Comparison of ENCODE assay signal across 15 cellular contexts in genomic region chr3:9405756-9406155, GRCh38. TPM values are rescaled to one million over a fixed set of nuclear protein-coding genes. Genes with fewer than 3 reads are reported as not detected.
DNase-seq lines count a peak whose midpoint lies in the region; ATAC-seq and TF ChIP-seq lines count a peak whose summit lies in the region.
"Had no signal": no experiment of that assay in that cellular context is flagged by ENCODE, and none has a peak within 500 bp of the region (broad histone marks: within the 10 kb centered on the region; RNA-seq: fewer than 3 reads in every experiment).

No MANE protein-coding gene starts in this region.

- no TSS peak for BruUV-seq in Calu3 (replicated peaks; lab: Mats Ljungman, UMichigan)
- BruUV-seq in Panc1 (replicated peaks; lab: Mats Ljungman, UMichigan): no TSS peak

- H3K9ac ChIP-seq in trophoblast cell (ENCODE audit: low read length): no peak overlapping the region

- peaks cover 35% of the 10 kb centered on the region for H3K4me1 Mint-ChIP-seq in Calu3 (ENCODE audit: low read depth, unreplicated experiment)

- H2BK5ac ChIP-seq in trophoblast cell (ENCODE audit: low read depth, low read length, poor library complexity): no peak overlapping the region

- POLR2A ChIA-PET in Panc1 (lab: Charles Lee): interaction anchor here (1.2 kb wide), 1 partner anchor 43 kb away, joined by 3 read pairs; the partner anchor contains the start of gene THUMPD3
- POLR2A ChIA-PET in RWPE1 (lab: Yijun Ruan, JAX; ENCODE audit: low non-redundant PET): no interaction called here

- H3K4ac ChIP-seq in trophoblast cell (ENCODE audit: low read depth, low read length): peak overlapping the region; percentile 75

- no peak overlapping the region for H4K8ac ChIP-seq in trophoblast cell (ENCODE audit: low read depth, low read length)

- H3K79me2 ChIP-seq in trophoblast cell (ENCODE audit: control insufficient read depth, insufficient read depth, low read length, poor library complexity): peaks cover 12% of the 10 kb centered on the region

- no peak overlapping the region for H2BK120ac ChIP-seq in trophoblast cell (ENCODE audit: insufficient read depth, low read length, poor library complexity)

- peak overlapping the region; percentile 67 for H3K4me3 Mint-ChIP-seq in Calu3 (ENCODE audit: low read depth, unreplicated experiment)
- H3K4me3 Mint-ChIP-seq: activated B cell treated with CpG ODN at 0.5 μM for 24 hours had no signal

- CTCF ChIA-PET in Calu3 (lab: Charles Lee) (no interaction called here), Panc1 (lab: Charles Lee) (no interaction called here), RWPE1 (lab: Yijun Ruan, JAX) (no interaction called here)

- H3K79me1 ChIP-seq in trophoblast cell (ENCODE audit: low read length): no peaks in the 10 kb centered on the region

- in situ Hi-C loops in Panc1 (cut with HindIII; ENCODE audit: low pct_unique_long_range_greater_than_20kb, low sequenced_read_pairs): no loop called here

- H3K4me3 ChIP-seq in Panc1 (ENCODE audit: low read depth in 2 of 2, low read length in 2 of 2) (no peak overlapping the region), esophagus muscularis mucosa (no peak overlapping the region), trophoblast cell (ENCODE audit: low read depth, low read length) (no peak overlapping the region)
- H3K4me3 ChIP-seq: colonic mucosa, upper lobe of right lung had no signal

- H3K27me3 ChIP-seq in Panc1 (ENCODE audit: control insufficient read depth, insufficient read depth, low read length) (no peaks in the 10 kb centered on the region), esophagus muscularis mucosa (no peaks in the 10 kb centered on the region), trophoblast cell (ENCODE audit: insufficient read depth, low read length) (no peaks in the 10 kb centered on the region)
- H3K27me3 ChIP-seq: colonic mucosa, upper lobe of right lung had no signal

- H2AK5ac ChIP-seq in trophoblast cell (ENCODE audit: low read length): no peak overlapping the region

- H4K91ac ChIP-seq in trophoblast cell (ENCODE audit: low read depth, low read length): no peak overlapping the region

- no peak overlapping the region for H3K4me2 ChIP-seq in trophoblast cell (ENCODE audit: low read length)

- 57% methylated on average over 3 of the region's 3 CpGs for WGBS in esophagus muscularis mucosa
- WGBS in trophoblast cell (ENCODE audit: extremely low coverage, insufficient coverage, insufficient read length): no CpG with 5 or more reads among the region's 3 CpGs

- H3K14ac ChIP-seq in trophoblast cell (ENCODE audit: low read length): no peak overlapping the region

- H3K36me3 Mint-ChIP-seq in Calu3 (ENCODE audit: insufficient read depth, unreplicated experiment): peaks cover 23% of the 10 kb centered on the region

- no peaks in the 10 kb centered on the region for H3K9me3 Mint-ChIP-seq in Calu3 (ENCODE audit: low read depth, unreplicated experiment)
- H3K9me3 Mint-ChIP-seq: activated B cell treated with CpG ODN at 0.5 μM for 24 hours had no signal

- H3K18ac ChIP-seq in trophoblast cell (ENCODE audit: low read length): no peak overlapping the region

- H3K36me3 ChIP-seq in Panc1 (ENCODE audit: control insufficient read depth, insufficient read depth, low read length) (no peaks in the 10 kb centered on the region), esophagus muscularis mucosa (no peaks in the 10 kb centered on the region), trophoblast cell (ENCODE audit: control insufficient read depth in 1 of 2, insufficient read depth in 2 of 2, low read length in 2 of 2) (no peaks in the 10 kb centered on the region)
- H3K36me3 ChIP-seq: colonic mucosa, upper lobe of right lung had no signal

- H2AFZ ChIP-seq in trophoblast cell (ENCODE audit: insufficient read depth, low read length, poor library complexity): no peak overlapping the region

- H3K23ac ChIP-seq in trophoblast cell (ENCODE audit: low read length): no peak overlapping the region

- H3K27ac ChIP-seq in Panc1 (ENCODE audit: low read length): peak overlapping the region; percentile 41; the same call in 1 of the 2 replicates
- peak overlapping the region in 3 of 4 donors; percentile 18 to 100 (median 45) for H3K27ac ChIP-seq in esophagus muscularis mucosa (replicated peaks in 1 of 4)
- H3K27ac ChIP-seq in trophoblast cell (ENCODE audit: low read depth, low read length): no peak overlapping the region
- H3K27ac ChIP-seq in RWPE1: no peak overlapping the region
- H3K27ac ChIP-seq: colonic mucosa, upper lobe of right lung had no signal

- H3K9me3 ChIP-seq in Panc1 (ENCODE audit: control insufficient read depth, insufficient read depth, low read depth, low read length): no peaks in the 10 kb centered on the region
- H3K9me3 ChIP-seq in esophagus muscularis mucosa: no peaks in the 10 kb centered on the region
- H3K9me3 ChIP-seq in trophoblast cell (ENCODE audit: insufficient read depth, low read depth, low read length): no peaks in the 10 kb centered on the region
- H3K9me3 ChIP-seq: colonic mucosa, upper lobe of right lung had no signal

- ATAC-seq in Panc1: no peak
- ATAC-seq: upper lobe of right lung had no signal

- no peak for DNase-seq in Calu3
- DNase-seq in Panc1 (ENCODE audit: low read depth, low spot score): no peak
- DNase-seq in esophagus muscularis mucosa (ENCODE audit: extremely low spot score): no peak
- DNase-seq in trophoblast cell: no peak
- DNase-seq in activated CD4-positive, CD25-positive, alpha-beta regulatory T cell (lab: John Stamatoyannopoulos, UW): no peak
- DNase-seq in RWPE1 (ENCODE audit: low spot score): no peak
- DNase-seq in ureter (ENCODE audit: low spot score): no peak
- DNase-seq in DMS153 (lab: John Stamatoyannopoulos, UW): no peak
- DNase-seq: activated B cell treated with CpG ODN at 0.5 μM for 24 hours; activated CD8-positive, alpha-beta memory T cell treated with anti-CD3 and anti-CD28 coated beads, Interleukin-2, amount 50 U/mL, for 48 hours; C1 segment of cervical spinal cord; colonic mucosa; mesendoderm; NCI-H1105 treated with DMSO at 0.1 percent for 48 hours; upper lobe of right lung had no signal

- no peak overlapping the region for H2BK12ac ChIP-seq in trophoblast cell (ENCODE audit: low read length)

- no peak overlapping the region for H4K12ac ChIP-seq in trophoblast cell (ENCODE audit: low read depth, low read length)

- TF ChIP-seq POLR2A in esophagus muscularis mucosa (IDR thresholded peaks at IDR 0.05; ENCODE audit: low read depth): no peak

- peak overlapping the region; percentile 88 for H3K27ac Mint-ChIP-seq in Calu3 (ENCODE audit: unreplicated experiment)

- no peak for TF ChIP-seq EP300 in esophagus muscularis mucosa (IDR thresholded peaks at IDR 0.05)

- H3K27me3 Mint-ChIP-seq in Calu3 (ENCODE audit: unreplicated experiment): no peaks in the 10 kb centered on the region
- H3K27me3 Mint-ChIP-seq: activated B cell treated with CpG ODN at 0.5 μM for 24 hours had no signal

- TF ChIP-seq CTCF in Calu3 (IDR thresholded peaks at IDR 0.05; ENCODE audit: unreplicated experiment) (no peak), Panc1 (IDR thresholded peaks at IDR 0.05) (no peak), esophagus muscularis mucosa (IDR thresholded peaks at IDR 0.05) (no peak), RWPE1 (conservative IDR thresholded peaks at IDR 0.05; ENCODE audit: low read depth) (no peak)

- peaks cover 49% of the 10 kb centered on the region for H3K4me1 ChIP-seq in Panc1 (ENCODE audit: control insufficient read depth, insufficient read depth, low read length)
- H3K4me1 ChIP-seq in esophagus muscularis mucosa: peaks cover 83 to 99% (median 97%) of the 10 kb centered on the region in 4 donors
- peaks cover 0 to 4% of the 10 kb centered on the region in 2 experiments for H3K4me1 ChIP-seq in trophoblast cell (ENCODE audit: control insufficient read depth in 1 of 2, insufficient read depth in 2 of 2, low read length in 2 of 2)

- intact Hi-C loops in Calu3 (cut with micrococcal nuclease; ENCODE audit: unreplicated experiment) (no loop called here), Panc1 (cut with micrococcal nuclease; ENCODE audit: unreplicated experiment) (no loop called here), esophagus muscularis mucosa (cut with DNase I) (no loop called here)

RNA-seq across cellular contexts. Expression of gene SETD5, which starts 8.3 kb away (rescaled TPM):
- total RNA-seq in Calu3 (2022) (132 and 158 TPM in 2 replicates), Panc1 (2021; ENCODE audit: unreplicated experiment) (69.4 TPM), esophagus muscularis mucosa (10 to 100 TPM; 54.8 to 84.3 (median 78.1) TPM), ureter (182 TPM)
- 34.1 TPM for polyA plus RNA-seq in Panc1 (2012; ENCODE audit: insufficient read length)
- polyA plus RNA-seq in trophoblast cell (2013): 193 and 197 TPM in 2 replicates

RNA-seq across cellular contexts. Expression of gene THUMPD3, which starts 42.9 kb away (rescaled TPM):
- total RNA-seq in Calu3 (2022) (43.6 and 57.7 TPM in 2 replicates), Panc1 (2021; ENCODE audit: unreplicated experiment) (43.5 TPM), esophagus muscularis mucosa (10 to 100 TPM; 23.8 to 37.4 (median 26.1) TPM), ureter (45.0 TPM)
- 38.6 TPM for polyA plus RNA-seq in Panc1 (2012; ENCODE audit: insufficient read length)
- polyA plus RNA-seq in trophoblast cell (2013): 25.9 and 28.3 TPM in 2 replicates

Comparison
In these comparisons a context has a peak if more than half of its experiments do, and no peak if none do; other contexts are left out.
1. H3K27ac ChIP-seq: peak in Panc1 (single experiment) and esophagus muscularis mucosa (3 of 4); none in trophoblast cell (single experiment) and RWPE1 (single experiment).